Comparison of ENCODE assay signal across 9 cellular contexts in genomic region chr3:31227152-31227581, GRCh38.
DNase-seq lines count a peak whose midpoint lies in the region; ATAC-seq and TF ChIP-seq lines count a peak whose summit lies in the region.
"Had no signal": no experiment of that assay in that cellular context is flagged by ENCODE, and none has a peak within 500 bp of the region (broad histone marks: within the 10 kb centered on the region; RNA-seq: fewer than 3 reads in every experiment).

No MANE protein-coding gene starts in this region.

- H2BK12ac ChIP-seq in H9 (ENCODE audit: insufficient read length, low read depth, low read length) = no peak overlapping the region

- no peak overlapping the region for H3K14ac ChIP-seq in H9 (ENCODE audit: insufficient read depth, low read length)

- H3K23ac ChIP-seq in H9 (ENCODE audit: insufficient read length, low read depth, low read length) = no peak overlapping the region

- H3K27ac ChIP-seq in CD4-positive, alpha-beta memory T cell (ENCODE audit: low read depth, low read length) = peak overlapping the region; percentile 45
- no peak overlapping the region for H3K27ac ChIP-seq in H9 (ENCODE audit: insufficient read length, low read depth, low read length)
- H3K27ac ChIP-seq: cardiac muscle cell had no signal

- peak overlapping the region; percentile 38 to 74 (median 64) for H3K4me3 Mint-ChIP-seq in CD4-positive, alpha-beta memory T cell
- no peak overlapping the region for H3K4me3 Mint-ChIP-seq in activated naive CD8-positive, alpha-beta T cell treated with anti-CD3 and anti-CD28 coated beads for 36 hours
- no peak overlapping the region for H3K4me3 Mint-ChIP-seq in H9

- H3K18ac ChIP-seq in H9 (ENCODE audit: insufficient read length, low read depth, low read length) = no peak overlapping the region

- H3K9me2 ChIP-seq in Loucy (replicated peaks; ENCODE audit: low read depth, low read length) = no peaks in the 10 kb centered on the region

- no peaks in the 10 kb centered on the region for H4K20me1 ChIP-seq in Loucy (ENCODE audit: insufficient read depth, low read length, poor library complexity, severe bottlenecking)
- H4K20me1 ChIP-seq in H9 (ENCODE audit: control insufficient read depth, insufficient read depth, insufficient read length) = no peaks in the 10 kb centered on the region

- H2AFZ ChIP-seq in Loucy (ENCODE audit: low read length) (no peak overlapping the region), H9 (ENCODE audit: low read length) (no peak overlapping the region)

- H3K36me3 Mint-ChIP-seq in CD4-positive, alpha-beta memory T cell = no peaks in the 10 kb centered on the region
- peaks cover 18% of the 10 kb centered on the region for H3K36me3 Mint-ChIP-seq in activated naive CD8-positive, alpha-beta T cell treated with anti-CD3 and anti-CD28 coated beads for 36 hours
- H3K36me3 Mint-ChIP-seq in H9 (ENCODE audit: insufficient read depth in 1 of 3, low read depth in 3 of 3) = no peaks in the 10 kb centered on the region

- no peak overlapping the region for H3K4me3 ChIP-seq in CD4-positive, alpha-beta memory T cell (ENCODE audit: low read length in 2 of 2)
- peak overlapping the region; percentile 74 for H3K4me3 ChIP-seq in Loucy (ENCODE audit: low read length, poor library complexity, severe bottlenecking)
- H3K4me3 ChIP-seq: cardiac muscle cell had no signal

- H3K4me1 Mint-ChIP-seq in CD4-positive, alpha-beta memory T cell = peaks cover 71 to 96% (median 86%) of the 10 kb centered on the region in 4 donors
- peaks cover 67% of the 10 kb centered on the region for H3K4me1 Mint-ChIP-seq in activated naive CD8-positive, alpha-beta T cell treated with anti-CD3 and anti-CD28 coated beads for 36 hours
- peaks cover 16 to 18% of the 10 kb centered on the region in 2 experiments for H3K4me1 Mint-ChIP-seq in H9

- H3K23me2 ChIP-seq in H9 (ENCODE audit: insufficient read length, low read depth, low read length, poor library complexity, severe bottlenecking) = no peaks in the 10 kb centered on the region

- no peak overlapping the region for H3K4ac ChIP-seq in H9 (ENCODE audit: low read depth, low read length)

- H2BK15ac ChIP-seq in H9 (ENCODE audit: low read depth, low read length) = no peak overlapping the region

- TF ChIP-seq CTCF in Loucy (conservative IDR thresholded peaks at IDR 0.05; ENCODE audit: low read length) = no peak
- TF ChIP-seq CTCF in GM10248 (IDR thresholded peaks at IDR 0.05; ENCODE audit: control extremely low read depth, extremely low read depth, low read depth, missing control alignments) = no peak
- TF ChIP-seq CTCF in H9 (conservative IDR thresholded peaks at IDR 0.05) = no peak

- WGBS in H9 (ENCODE audit: extremely low coverage, insufficient read length, low lambda C conversion rate) = no CpG with 5 or more reads among the region's 3 CpGs

- no peak overlapping the region for H2AK5ac ChIP-seq in H9 (ENCODE audit: insufficient read length, low read length)

- peaks cover 27% of the 10 kb centered on the region for H3F3A ChIP-seq in Loucy (ENCODE audit: low read depth)

- H2BK120ac ChIP-seq in H9 (ENCODE audit: low read depth, low read length, poor library complexity, severe bottlenecking) = no peak overlapping the region

- peak; percentile 49 to 82 (median 73) for DNase-seq in CD4-positive, alpha-beta memory T cell
- no peak for DNase-seq in activated naive CD8-positive, alpha-beta T cell treated with anti-CD3 and anti-CD28 coated beads for 36 hours
- DNase-seq in SHP77 (lab: John Stamatoyannopoulos, UW) (no peak), NCI-H82 treated with DMSO at 0.1 percent for 48 hours (lab: John Stamatoyannopoulos, UW; ENCODE audit: unreplicated experiment) (no peak), GM10248 (ENCODE audit: extremely low spot score) (no peak), H9 (no peak)

- peak overlapping the region; percentile 81 to 96 (median 93) for H3K27ac Mint-ChIP-seq in CD4-positive, alpha-beta memory T cell
- H3K27ac Mint-ChIP-seq in activated naive CD8-positive, alpha-beta T cell treated with anti-CD3 and anti-CD28 coated beads for 36 hours = peak overlapping the region; percentile 70
- no peak overlapping the region for H3K27ac Mint-ChIP-seq in H9

- ATAC-seq in GM19452 (IDR thresholded peaks at IDR 0.05; ENCODE audit: unreplicated experiment) = peak; percentile 37

- H4K8ac ChIP-seq in H9 (replicated peaks; ENCODE audit: insufficient read length, low read depth, low read length) = no peak overlapping the region

- H3K9ac ChIP-seq in Loucy (ENCODE audit: low read depth, low read length, poor library complexity, severe bottlenecking) = peak overlapping the region; percentile 99
- H3K9ac ChIP-seq in H9 (ENCODE audit: extremely low read depth, insufficient read length, low read length) = no peak overlapping the region

- H3K56ac ChIP-seq in H9 (ENCODE audit: insufficient read length, low read depth, low read length) = no peak overlapping the region

- H4K5ac ChIP-seq in H9 (ENCODE audit: insufficient read length, low read depth, low read length) = no peak overlapping the region

- H3K79me1 ChIP-seq in H9 (ENCODE audit: insufficient read depth, low read depth, low read length, poor library complexity, severe bottlenecking) = no peaks in the 10 kb centered on the region

- POLR2A ChIA-PET in CD4-positive, alpha-beta memory T cell (lab: Charles Lee; ENCODE audit: partially characterized antibody) = interaction anchor here (0.6 to 10.5 kb wide), 21 partner anchors 8 to 620 kb away, joined by 3 to 181 read pairs (median 4); partner anchors contain the start of gene STT3B
- POLR2A ChIA-PET in GM10248 (lab: Yijun Ruan, JAX) = interaction anchor here (0.8 kb wide), 1 partner anchor 21 kb away, joined by 3 read pairs; no protein-coding TSS in a partner anchor

- no peak overlapping the region for H3T11ph ChIP-seq in H9 (ENCODE audit: low read length)

- H3K9me3 ChIP-seq in CD4-positive, alpha-beta memory T cell (ENCODE audit: control insufficient read depth in 1 of 2, low read length in 2 of 2) = no peaks in the 10 kb centered on the region
- no peaks in the 10 kb centered on the region for H3K9me3 ChIP-seq in Loucy (ENCODE audit: insufficient read depth, low read depth, low read length)
- H3K9me3 ChIP-seq in H9 (ENCODE audit: control insufficient read depth, low read depth, low read length) = no peaks in the 10 kb centered on the region

- H2BK20ac ChIP-seq in H9 (ENCODE audit: low read depth, low read length, poor library complexity, severe bottlenecking) = no peak overlapping the region

- H3K27me3 ChIP-seq in CD4-positive, alpha-beta memory T cell (ENCODE audit: insufficient read depth, low read length) = no peaks in the 10 kb centered on the region
- no peaks in the 10 kb centered on the region for H3K27me3 ChIP-seq in Loucy (ENCODE audit: insufficient read depth, low read length, poor library complexity, severe bottlenecking)
- H3K27me3 ChIP-seq in H9 (ENCODE audit: insufficient read depth, low read length) = no peaks in the 10 kb centered on the region
- H3K27me3 ChIP-seq: cardiac muscle cell had no signal

- intact Hi-C loops in CD4-positive, alpha-beta memory T cell (cut with micrococcal nuclease) = loop anchor here (2.0 kb wide), 1 partner anchor 236 kb away; no protein-coding TSS in a partner anchor

- peak overlapping the region; percentile 96 for H3K4me2 ChIP-seq in Loucy (ENCODE audit: low read depth, low read length, poor library complexity, severe bottlenecking)
- H3K4me2 ChIP-seq in H9 (ENCODE audit: insufficient read depth, insufficient read length, low read length) = no peak overlapping the region

- no peaks in the 10 kb centered on the region for H3K9me3 Mint-ChIP-seq in CD4-positive, alpha-beta memory T cell
- peaks cover 7% of the 10 kb centered on the region for H3K9me3 Mint-ChIP-seq in activated naive CD8-positive, alpha-beta T cell treated with anti-CD3 and anti-CD28 coated beads for 36 hours
- H3K9me3 Mint-ChIP-seq in H9 = no peaks in the 10 kb centered on the region

- no peaks in the 10 kb centered on the region for H3K36me3 ChIP-seq in CD4-positive, alpha-beta memory T cell (ENCODE audit: insufficient read depth, low read length)
- no peaks in the 10 kb centered on the region for H3K36me3 ChIP-seq in Loucy (ENCODE audit: insufficient read depth, low read length)
- H3K36me3 ChIP-seq: cardiac muscle cell had no signal

- no peak overlapping the region for H4K91ac ChIP-seq in H9 (ENCODE audit: insufficient read length, low read depth, low read length)

- H2BK5ac ChIP-seq in H9 (ENCODE audit: insufficient read length, low read length) = no peak overlapping the region

- H3K4me1 ChIP-seq in CD4-positive, alpha-beta memory T cell (ENCODE audit: insufficient read depth, low read length) = peaks cover 99% of the 10 kb centered on the region
- peaks cover 93% of the 10 kb centered on the region for H3K4me1 ChIP-seq in Loucy (ENCODE audit: insufficient read depth, low read length, poor library complexity, severe bottlenecking)
- H3K4me1 ChIP-seq in H9 (ENCODE audit: insufficient read depth, low read length) = no peaks in the 10 kb centered on the region

- CTCF ChIA-PET in CD4-positive, alpha-beta memory T cell (lab: Charles Lee; ENCODE audit: partially characterized antibody) = interaction anchor here (1.0 to 4.8 kb wide), 5 partner anchors 9 to 305 kb away, joined by 4 to 22 read pairs (median 6); partner anchors contain the start of gene STT3B
- CTCF ChIA-PET in GM10248 (lab: Yijun Ruan, JAX) = interaction anchor here (1.0 to 6.9 kb wide), 9 partner anchors 9 to 305 kb away, joined by 3 to 40 read pairs (median 4); partner anchors contain the start of gene STT3B

- H3K79me2 ChIP-seq in Loucy (ENCODE audit: insufficient read depth, low read length) (peaks cover 75% of the 10 kb centered on the region), H9 (ENCODE audit: insufficient read depth, low read length) (no peaks in the 10 kb centered on the region)

- no peaks in the 10 kb centered on the region for H3K27me3 Mint-ChIP-seq in CD4-positive, alpha-beta memory T cell
- no peaks in the 10 kb centered on the region for H3K27me3 Mint-ChIP-seq in activated naive CD8-positive, alpha-beta T cell treated with anti-CD3 and anti-CD28 coated beads for 36 hours
- no peaks in the 10 kb centered on the region for H3K27me3 Mint-ChIP-seq in H9 (ENCODE audit: low read depth)

Comparison
In these comparisons a context has a peak if more than half of its experiments do, and no peak if none do; other contexts are left out.
1. DNase-seq: peak in CD4-positive, alpha-beta memory T cell (5 of 5); none in activated naive CD8-positive, alpha-beta T cell treated with anti-CD3 and anti-CD28 coated beads for 36 hours (single experiment), SHP77 (0 of 2), NCI-H82 treated with DMSO at 0.1 percent for 48 hours (single experiment), GM10248 (single experiment) and H9 (single experiment).
2. H3K27ac Mint-ChIP-seq: peak in CD4-positive, alpha-beta memory T cell (7 of 7) and activated naive CD8-positive, alpha-beta T cell treated with anti-CD3 and anti-CD28 coated beads for 36 hours (single experiment); none in H9 (0 of 3).
3. H3K4me3 Mint-ChIP-seq: peak in CD4-positive, alpha-beta memory T cell (8 of 8); none in activated naive CD8-positive, alpha-beta T cell treated with anti-CD3 and anti-CD28 coated beads for 36 hours (single experiment) and H9 (0 of 2).